Comparison of ENCODE assay signal across 20 cellular contexts in genomic region chr9:123376218-123377071, GRCh38. TPM values are rescaled to one million over a fixed set of nuclear protein-coding genes. Genes with fewer than 3 reads are reported as not detected.
DNase-seq lines count a peak whose midpoint lies in the region; ATAC-seq lines count a peak whose summit lies in the region.
"Had no signal": no experiment of that assay in that cellular context is flagged by ENCODE, and none has a peak within 500 bp of the region (broad histone marks: within the 10 kb centered on the region; RNA-seq: fewer than 3 reads in every experiment).

No MANE protein-coding gene starts in this region.

- ATAC-seq in stimulated activated naive B cell treated with anti-CD40 and anti-IgM and Interleukin-4, amounts not matched to agents 10 μg/mL and 1 μg/mL and 100 μg/mL, for 72 hours (replicated peaks), result no peak
- ATAC-seq in stimulated activated effector memory CD8-positive, alpha-beta T cell treated with anti-CD3 and anti-CD28 coated beads, Interleukin-12 subunit alpha, Interleukin-12 subunit beta, amount 100 ng/mL, for 72 hours, result no peak
- no peak for ATAC-seq in HG03280 (IDR thresholded peaks at IDR 0.05; ENCODE audit: unreplicated experiment)

- no peaks in the 10 kb centered on the region for H3K9me3 Mint-ChIP-seq in stimulated activated naive B cell treated with anti-CD40 and anti-IgM and Interleukin-4, amounts not matched to agents 10 μg/mL and 1 μg/mL and 100 μg/mL, for 72 hours
- no peaks in the 10 kb centered on the region for H3K9me3 Mint-ChIP-seq in stimulated activated effector memory CD8-positive, alpha-beta T cell treated with anti-CD3 and anti-CD28 coated beads, Interleukin-12 subunit alpha, Interleukin-12 subunit beta, amount 100 ng/mL, for 72 hours

- H2BK15ac ChIP-seq in mesenchymal stem cell (ENCODE audit: low read depth, poor library complexity, severe bottlenecking), result peak overlapping the region; percentile 44

- H3K36me3 ChIP-seq in SJCRH30 (no peaks in the 10 kb centered on the region), mesenchymal stem cell (ENCODE audit: control insufficient read depth in 1 of 2, insufficient read depth in 2 of 2, low read depth in 1 of 2, low read length in 2 of 2) (no peaks in the 10 kb centered on the region)
- H3K36me3 ChIP-seq: left ventricle myocardium inferior, thyroid gland had no signal

- no peak overlapping the region for H2BK5ac ChIP-seq in mesenchymal stem cell (ENCODE audit: low read depth, low read length, poor library complexity, severe bottlenecking)

- no peak overlapping the region for H3K14ac ChIP-seq in mesenchymal stem cell (ENCODE audit: low read length in 2 of 2)

- no peak overlapping the region for H2AFZ ChIP-seq in mesenchymal stem cell (ENCODE audit: low read depth, low read length)

- H2BK120ac ChIP-seq in mesenchymal stem cell (ENCODE audit: low read depth, low read length), result no peak overlapping the region

- H3K4me3 ChIP-seq in SJCRH30 (peak overlapping the region; percentile 29), mesenchymal stem cell (ENCODE audit: insufficient read depth in 1 of 2, low read depth in 1 of 2, low read length in 2 of 2) (no peak overlapping the region)
- H3K4me3 ChIP-seq: left ventricle myocardium inferior, spleen, thyroid gland had no signal

- H3K4me2 ChIP-seq in mesenchymal stem cell (ENCODE audit: low read length, poor library complexity, severe bottlenecking), result no peak overlapping the region

- H2BK12ac ChIP-seq in mesenchymal stem cell (ENCODE audit: low read length in 2 of 2), result peak overlapping the region in 1 of 2 experiments; percentile 9

- peaks cover 23 to 30% of the 10 kb centered on the region in 2 donors for H3K27me3 Mint-ChIP-seq in stimulated activated naive B cell treated with anti-CD40 and anti-IgM and Interleukin-4, amounts not matched to agents 10 μg/mL and 1 μg/mL and 100 μg/mL, for 72 hours

- H3K23ac ChIP-seq in mesenchymal stem cell (ENCODE audit: low read length in 2 of 2), result no peak overlapping the region

- H3K27ac Mint-ChIP-seq in stimulated activated naive B cell treated with anti-CD40 and anti-IgM and Interleukin-4, amounts not matched to agents 10 μg/mL and 1 μg/mL and 100 μg/mL, for 72 hours, result peak overlapping the region; percentile 88
- no peak overlapping the region for H3K27ac Mint-ChIP-seq in stimulated activated effector memory CD8-positive, alpha-beta T cell treated with anti-CD3 and anti-CD28 coated beads, Interleukin-12 subunit alpha, Interleukin-12 subunit beta, amount 100 ng/mL, for 72 hours

- DNase-seq in NCI-H187 (lab: John Stamatoyannopoulos, UW), result peak; percentile 12 to 45
- DNase-seq in NCI-H187 treated with DMSO at 0.1 percent for 48 hours (lab: John Stamatoyannopoulos, UW), result no peak
- DNase-seq in SJCRH30, result peak; percentile 48 to 69
- DNase-seq in mesenchymal stem cell, result no peak
- no peak for DNase-seq in stimulated activated naive B cell treated with anti-CD40 and anti-IgM and Interleukin-4, amounts not matched to agents 10 μg/mL and 1 μg/mL and 100 μg/mL, for 72 hours
- no peak for DNase-seq in stimulated activated effector memory CD8-positive, alpha-beta T cell treated with anti-CD3 and anti-CD28 coated beads, Interleukin-12 subunit alpha, Interleukin-12 subunit beta, amount 100 ng/mL, for 72 hours (ENCODE audit: low spot score in 2 of 2)
- DNase-seq in stimulated activated naive CD4-positive, alpha-beta T cell treated with Interleukin-2 at 50 U/mL for 16 hours (lab: John Stamatoyannopoulos, UW), result no peak
- DNase-seq: activated CD4-positive, alpha-beta T cell treated with anti-CD3 and anti-CD28 coated beads for 4 hours; activated effector memory CD4-positive, alpha-beta T cell treated with Interleukin-2 at 50 U/mL for 16 hours; DMS79 treated with DMSO at 0.1 percent for 48 hours; left ventricle myocardium inferior; NCI-H1436; NCI-H446 treated with DMSO at 0.1 percent for 48 hours; spleen; T1000; thyroid gland had no signal

- H3K36me3 Mint-ChIP-seq in stimulated activated naive B cell treated with anti-CD40 and anti-IgM and Interleukin-4, amounts not matched to agents 10 μg/mL and 1 μg/mL and 100 μg/mL, for 72 hours, result peaks cover 57 to 66% of the 10 kb centered on the region in 2 donors
- no peaks in the 10 kb centered on the region for H3K36me3 Mint-ChIP-seq in stimulated activated effector memory CD8-positive, alpha-beta T cell treated with anti-CD3 and anti-CD28 coated beads, Interleukin-12 subunit alpha, Interleukin-12 subunit beta, amount 100 ng/mL, for 72 hours

- no peaks in the 10 kb centered on the region for H3K79me1 ChIP-seq in mesenchymal stem cell (replicated peaks; ENCODE audit: low read length, poor library complexity, severe bottlenecking)

- H3K27ac ChIP-seq in SJCRH30 (no peak overlapping the region), mesenchymal stem cell (ENCODE audit: low read length, poor library complexity, severe bottlenecking) (peak overlapping the region; percentile 42)
- H3K27ac ChIP-seq: left ventricle myocardium inferior, thyroid gland had no signal

- H3K4me3 Mint-ChIP-seq in stimulated activated naive B cell treated with anti-CD40 and anti-IgM and Interleukin-4, amounts not matched to agents 10 μg/mL and 1 μg/mL and 100 μg/mL, for 72 hours, result no peak overlapping the region
- no peak overlapping the region for H3K4me3 Mint-ChIP-seq in stimulated activated effector memory CD8-positive, alpha-beta T cell treated with anti-CD3 and anti-CD28 coated beads, Interleukin-12 subunit alpha, Interleukin-12 subunit beta, amount 100 ng/mL, for 72 hours

- H2AK5ac ChIP-seq in mesenchymal stem cell (ENCODE audit: low read length, severe bottlenecking), result no peak overlapping the region

- H3K9me3 ChIP-seq in SJCRH30 (replicated peaks) (no peaks in the 10 kb centered on the region), mesenchymal stem cell (ENCODE audit: control insufficient read depth, low read length) (no peaks in the 10 kb centered on the region)
- H3K9me3 ChIP-seq: left ventricle myocardium inferior, spleen, thyroid gland had no signal

- H3K18ac ChIP-seq in mesenchymal stem cell (ENCODE audit: low read depth in 1 of 2, low read length in 2 of 2), result no peak overlapping the region

- H4K8ac ChIP-seq in mesenchymal stem cell (ENCODE audit: low read length), result no peak overlapping the region

- H3K4me1 Mint-ChIP-seq in stimulated activated naive B cell treated with anti-CD40 and anti-IgM and Interleukin-4, amounts not matched to agents 10 μg/mL and 1 μg/mL and 100 μg/mL, for 72 hours, result peaks cover 21 to 39% of the 10 kb centered on the region in 2 donors
- H3K4me1 Mint-ChIP-seq in stimulated activated effector memory CD8-positive, alpha-beta T cell treated with anti-CD3 and anti-CD28 coated beads, Interleukin-12 subunit alpha, Interleukin-12 subunit beta, amount 100 ng/mL, for 72 hours, result peaks cover 15% of the 10 kb centered on the region

- WGBS in mesenchymal stem cell, result 71% methylated on average over 24 of the region's 24 CpGs

- H4K91ac ChIP-seq in mesenchymal stem cell (ENCODE audit: low read length), result peak overlapping the region; percentile 60

- H3K27me3 ChIP-seq in SJCRH30, result no peaks in the 10 kb centered on the region; the same call in 1 of the 2 replicates
- peaks cover 13 to 65% of the 10 kb centered on the region in 2 experiments for H3K27me3 ChIP-seq in mesenchymal stem cell (ENCODE audit: control insufficient read depth in 1 of 2, insufficient read depth in 1 of 2, low read length in 2 of 2)

- H3K4ac ChIP-seq in mesenchymal stem cell (ENCODE audit: low read depth in 1 of 2, low read length in 2 of 2), result no peak overlapping the region

- H3K9ac ChIP-seq in mesenchymal stem cell (ENCODE audit: low read length), result no peak overlapping the region

- peaks cover 20% of the 10 kb centered on the region for H3K4me1 ChIP-seq in SJCRH30
- H3K4me1 ChIP-seq in mesenchymal stem cell (ENCODE audit: control insufficient read depth, insufficient read depth, low read depth, low read length), result peaks cover 52% of the 10 kb centered on the region

RNA-seq across cellular contexts. Expression of gene CRB2, which starts 20.4 kb away (rescaled TPM):
- total RNA-seq in SJCRH30 (2014; rRNA removed; shearing (Covaris generic)), result 0.08 TPM in 1 of 2 replicates, not detected in the other
- 0.11 TPM for polyA plus RNA-seq in mesenchymal stem cell (2013, experiment 1 of 2)
- polyA plus RNA-seq in mesenchymal stem cell (2013, experiment 2 of 2), result 0.10 TPM
- total RNA-seq: H4, left ventricle myocardium inferior, LHCN-M2 had no signal
- polyA plus RNA-seq: CD14-positive monocyte had no signal

Comparison
In these comparisons a context has a peak if more than half of its experiments do, and no peak if none do; other contexts are left out.
1. DNase-seq: peak in NCI-H187 (2 of 2) and SJCRH30 (2 of 2); none in NCI-H187 treated with DMSO at 0.1 percent for 48 hours (single experiment), mesenchymal stem cell (single experiment), stimulated activated naive B cell treated with anti-CD40 and anti-IgM and Interleukin-4, amounts not matched to agents 10 μg/mL and 1 μg/mL and 100 μg/mL, for 72 hours (single experiment), stimulated activated effector memory CD8-positive, alpha-beta T cell treated with anti-CD3 and anti-CD28 coated beads, Interleukin-12 subunit alpha, Interleukin-12 subunit beta, amount 100 ng/mL, for 72 hours (0 of 2) and stimulated activated naive CD4-positive, alpha-beta T cell treated with Interleukin-2 at 50 U/mL for 16 hours (single experiment).